ENCODE assay signal across 8 cellular contexts in genomic region chr10:15585303-15585715, GRCh38.
DNase-seq lines count a peak whose midpoint lies in the region; ATAC-seq and TF ChIP-seq lines count a peak whose summit lies in the region.

No MANE protein-coding gene starts in this region.

- no peak overlapping the region for H3K9ac ChIP-seq in NT2/D1 (ENCODE audit: insufficient read length, low read depth)

- intact Hi-C loops in Caco-2 (cut with micrococcal nuclease; ENCODE audit: unreplicated experiment) (loop anchor here (2.0 kb wide), 1 partner anchor 139 kb away; no protein-coding TSS in a partner anchor), adrenal gland (cut with DNase I) (loop anchor here in 1 of 2 donors (10.0 kb wide), 1 partner anchor 139 kb away; no protein-coding TSS in a partner anchor)

- CTCF ChIA-PET in Caco-2 (lab: Charles Lee): interaction anchor here (0.8 kb wide), 1 partner anchor 8 kb away, joined by 3 read pairs; no protein-coding TSS in a partner anchor

- POLR2A ChIA-PET in Caco-2 (lab: Charles Lee): no interaction called here

- H3K27ac Mint-ChIP-seq in Caco-2 (ENCODE audit: unreplicated experiment): no peak overlapping the region
- H3K27ac Mint-ChIP-seq in immature natural killer cell: no peak overlapping the region

- H3K27ac ChIP-seq in adrenal gland: no peak overlapping the region

- H3K4me1 ChIP-seq in Caco-2 (no peaks in the 10 kb centered on the region), NT2/D1 (ENCODE audit: insufficient read depth, insufficient read length) (no peaks in the 10 kb centered on the region), adrenal gland (replicated peaks in 1 of 2) (no peaks in the 10 kb centered on the region)

- 0 out of 2 replicates have a peak, but pooled peaks cover 4% of the 10 kb centered on the region for H3K9me3 ChIP-seq in Caco-2
- peaks cover 13% of the 10 kb centered on the region for H3K9me3 ChIP-seq in NT2/D1 (ENCODE audit: insufficient read depth, low read length)
- no peaks in the 10 kb centered on the region for H3K9me3 ChIP-seq in adrenal gland (replicated peaks in 1 of 3)

- peak; percentile 64 to 72 for DNase-seq in Caco-2
- DNase-seq in NT2/D1 (ENCODE audit: low read depth, low spot score): peak; percentile 43
- peak; percentile 63 to 87 (median 72) for DNase-seq in adrenal gland
- peak; percentile 15 for DNase-seq in iPS DF 19.7 (ENCODE audit: low read depth, low spot score)
- DNase-seq in stimulated activated CD4-positive, alpha-beta T cell treated with anti-CD3 and anti-CD28 coated beads, Interleukin-1b, Interleukin-23, amount 100 ng/mL, for 48 hours: peak; percentile 50
- no peak for DNase-seq in immature natural killer cell

- WGBS in adrenal gland, 4 donors: 6 to 9% (median 6%) methylated on average over 6 of the region's 6 CpGs

- H3K4me1 Mint-ChIP-seq in Caco-2 (ENCODE audit: low read depth, unreplicated experiment): no peaks in the 10 kb centered on the region
- no peaks in the 10 kb centered on the region for H3K4me1 Mint-ChIP-seq in immature natural killer cell

- H3K36me3 Mint-ChIP-seq in Caco-2 (ENCODE audit: insufficient read depth, unreplicated experiment): no peaks in the 10 kb centered on the region
- H3K36me3 Mint-ChIP-seq in immature natural killer cell: no peaks in the 10 kb centered on the region

- peak; percentile 59 to 87 for TF ChIP-seq CTCF in Caco-2 (IDR thresholded peaks at IDR 0.05; ENCODE audit: insufficient read depth in 1 of 2, low read depth in 1 of 2, low read length in 1 of 2, severe bottlenecking in 1 of 2, unreplicated experiment in 1 of 2)
- TF ChIP-seq CTCF in adrenal gland (IDR thresholded peaks at IDR 0.05): peak; percentile 62 to 85 (median 70)

- no peaks in the 10 kb centered on the region for H3K36me3 ChIP-seq in Caco-2 (ENCODE audit: control insufficient read depth, insufficient read depth, low read length)
- H3K36me3 ChIP-seq in NT2/D1 (ENCODE audit: insufficient read depth, insufficient read length, low read length): no peaks in the 10 kb centered on the region
- H3K36me3 ChIP-seq in adrenal gland (replicated peaks in 1 of 2): no peaks in the 10 kb centered on the region

- BruUV-seq in Caco-2 (replicated peaks; lab: Mats Ljungman, UMichigan): no TSS peak

- ATAC-seq in GM18868 (IDR thresholded peaks at IDR 0.05; ENCODE audit: unreplicated experiment) (peak; percentile 96), HG03108 (IDR thresholded peaks at IDR 0.05; ENCODE audit: unreplicated experiment) (peak; percentile 63)

- H3K4me3 ChIP-seq in Caco-2 (ENCODE audit: low read depth, low read length) (no peak overlapping the region), NT2/D1 (ENCODE audit: insufficient read length, low read depth) (no peak overlapping the region), adrenal gland (no peak overlapping the region)

- H3K9me3 Mint-ChIP-seq in Caco-2 (ENCODE audit: unreplicated experiment): no peaks in the 10 kb centered on the region
- H3K9me3 Mint-ChIP-seq in immature natural killer cell: peaks cover 0 to 12% (median 2%) of the 10 kb centered on the region in 6 donors

- H3K4me3 Mint-ChIP-seq in Caco-2 (ENCODE audit: unreplicated experiment) (no peak overlapping the region), immature natural killer cell (no peak overlapping the region)

- H3K27me3 Mint-ChIP-seq in Caco-2 (ENCODE audit: insufficient read depth, unreplicated experiment) (peaks cover 12% of the 10 kb centered on the region), immature natural killer cell (ENCODE audit: low read depth in 3 of 3) (peaks cover 2 to 5% (median 2%) of the 10 kb centered on the region in 3 donors)

- H3K27me3 ChIP-seq in Caco-2 (replicated peaks; ENCODE audit: control insufficient read depth, insufficient read depth, low read length): no peaks in the 10 kb centered on the region
- H3K27me3 ChIP-seq in NT2/D1 (ENCODE audit: insufficient read depth, insufficient read length): no peaks in the 10 kb centered on the region
- no peaks in the 10 kb centered on the region for H3K27me3 ChIP-seq in adrenal gland

- no peak for TF ChIP-seq POLR2A in adrenal gland (IDR thresholded peaks at IDR 0.05)

Comparison
In these comparisons a context has a peak if more than half of its experiments do, and no peak if none do; other contexts are left out.
1. DNase-seq: peak in Caco-2 (2 of 2), NT2/D1 (single experiment), adrenal gland (7 of 7), iPS DF 19.7 (single experiment) and stimulated activated CD4-positive, alpha-beta T cell treated with anti-CD3 and anti-CD28 coated beads, Interleukin-1b, Interleukin-23, amount 100 ng/mL, for 48 hours (single experiment); none in immature natural killer cell (0 of 3).